In genomic region chr17:76735586-76736348, GRCh38 we compare ENCODE assay signal across 8 cellular contexts. TPM values are rescaled to one million over a fixed set of nuclear protein-coding genes. Genes with fewer than 3 reads are reported as not detected.
A peak's percentile ranks its signal among the peaks of the same experiment; 100 is the strongest.
DNase-seq lines count a peak whose midpoint lies in the region; ATAC-seq and TF ChIP-seq lines count a peak whose summit lies in the region.

No MANE protein-coding gene starts in this region.

- ATAC-seq in HG03439 (IDR thresholded peaks at IDR 0.05; ENCODE audit: unreplicated experiment), result no peak

- no peak overlapping the region for H2BK15ac ChIP-seq in mesenchymal stem cell (ENCODE audit: low read depth, poor library complexity, severe bottlenecking)

- peak overlapping the region; percentile 95 for H3K9ac ChIP-seq in mesenchymal stem cell (ENCODE audit: low read length)

- H2BK120ac ChIP-seq in mesenchymal stem cell (ENCODE audit: low read depth, low read length), result no peak overlapping the region

- peak overlapping the region; percentile 89 for H3K4me3 ChIP-seq in HL-60 (replicated peaks; ENCODE audit: insufficient read depth, low read length)
- peak overlapping the region; percentile 92 for H3K4me3 ChIP-seq in astrocyte of the spinal cord (ENCODE audit: low read depth, low read length)
- peak overlapping the region; percentile 95 to 100 for H3K4me3 ChIP-seq in mesenchymal stem cell (ENCODE audit: insufficient read depth in 1 of 2, low read depth in 1 of 2, low read length in 2 of 2)

- H3K4ac ChIP-seq in mesenchymal stem cell (ENCODE audit: low read depth in 1 of 2, low read length in 2 of 2), result peak overlapping the region in 1 of 2 experiments; percentile 90

- no peak overlapping the region for H2AK5ac ChIP-seq in mesenchymal stem cell (ENCODE audit: low read length, severe bottlenecking)

- peak overlapping the region; percentile 59 for H3K4me2 ChIP-seq in mesenchymal stem cell (ENCODE audit: low read length, poor library complexity, severe bottlenecking)

- peaks cover 2% of the 10 kb centered on the region for H3K4me1 ChIP-seq in mesenchymal stem cell (ENCODE audit: control insufficient read depth, insufficient read depth, low read depth, low read length)

- no peak overlapping the region for H2BK5ac ChIP-seq in mesenchymal stem cell (ENCODE audit: low read depth, low read length, poor library complexity, severe bottlenecking)

- H2BK12ac ChIP-seq in mesenchymal stem cell (ENCODE audit: low read length in 2 of 2), result no peak overlapping the region

- peaks cover 12 to 50% of the 10 kb centered on the region in 2 experiments for H3K36me3 ChIP-seq in mesenchymal stem cell (ENCODE audit: control insufficient read depth in 1 of 2, insufficient read depth in 2 of 2, low read depth in 1 of 2, low read length in 2 of 2)

- H4K91ac ChIP-seq in mesenchymal stem cell (ENCODE audit: low read length), result no peak overlapping the region

- DNase-seq in HL-60 (ENCODE audit: low read depth in 1 of 2, low spot score in 1 of 2) (no peak), astrocyte of the spinal cord (ENCODE audit: low read depth, low spot score) (no peak), mesenchymal stem cell (no peak), HCEC 1CT (no peak), NCI-H2227 (lab: John Stamatoyannopoulos, UW; ENCODE audit: unreplicated experiment) (no peak), NCI-H128 (lab: John Stamatoyannopoulos, UW; ENCODE audit: unreplicated experiment) (no peak)

- in situ Hi-C loops in astrocyte of the spinal cord (cut with HindIII; ENCODE audit: low sequenced_read_pairs), result no loop called here

- no peak overlapping the region for H2AFZ ChIP-seq in mesenchymal stem cell (ENCODE audit: low read depth, low read length)

- TF ChIP-seq CTCF in 22Rv1 (IDR thresholded peaks at IDR 0.05) (no peak), HL-60 (IDR thresholded peaks at IDR 0.05; ENCODE audit: insufficient read depth, low read length) (no peak), astrocyte of the spinal cord (IDR thresholded peaks at IDR 0.05; ENCODE audit: low read depth, low read length) (no peak)

- H3K27me3 ChIP-seq in HL-60 (ENCODE audit: insufficient read depth, poor library complexity, severe bottlenecking), result no peaks in the 10 kb centered on the region
- no peaks in the 10 kb centered on the region for H3K27me3 ChIP-seq in mesenchymal stem cell (ENCODE audit: control insufficient read depth in 1 of 2, insufficient read depth in 1 of 2, low read length in 2 of 2)

- H3K79me1 ChIP-seq in mesenchymal stem cell (replicated peaks; ENCODE audit: low read length, poor library complexity, severe bottlenecking), result peaks cover 5% of the 10 kb centered on the region

- peak overlapping the region in 1 of 2 experiments; percentile 30 for H3K14ac ChIP-seq in mesenchymal stem cell (ENCODE audit: low read length in 2 of 2)

- peak overlapping the region in 1 of 2 experiments; percentile 89 for H3K23ac ChIP-seq in mesenchymal stem cell (ENCODE audit: low read length in 2 of 2)

- H3K9me3 ChIP-seq in mesenchymal stem cell (ENCODE audit: control insufficient read depth, low read length), result no peaks in the 10 kb centered on the region

- peak overlapping the region; percentile 99 to 100 for H3K18ac ChIP-seq in mesenchymal stem cell (ENCODE audit: low read depth in 1 of 2, low read length in 2 of 2)

- H4K8ac ChIP-seq in mesenchymal stem cell (ENCODE audit: low read length), result no peak overlapping the region

- peak overlapping the region; percentile 99 for H3K27ac ChIP-seq in 22Rv1
- peak overlapping the region; percentile 98 for H3K27ac ChIP-seq in HL-60 (replicated peaks)
- peak overlapping the region; percentile 55 for H3K27ac ChIP-seq in mesenchymal stem cell (ENCODE audit: low read length, poor library complexity, severe bottlenecking)

- WGBS in mesenchymal stem cell, result 1% methylated on average over 20 of the region's 20 CpGs

RNA-seq across cellular contexts. Expression of gene SRSF2, which starts 1.4 kb away (rescaled TPM):
- polyA plus RNA-seq in mesenchymal stem cell (2013, experiment 1 of 2), result 127 TPM
- 137 TPM for polyA plus RNA-seq in mesenchymal stem cell (2013, experiment 2 of 2)

RNA-seq across cellular contexts. Expression of gene MFSD11, which starts 2.2 kb away (rescaled TPM):
- polyA plus RNA-seq in mesenchymal stem cell (2013, experiment 1 of 2), result 24.6 TPM
- polyA plus RNA-seq in mesenchymal stem cell (2013, experiment 2 of 2), result 23.7 TPM

RNA-seq across cellular contexts. Expression of gene METTL23, which starts 9.1 kb away (rescaled TPM):
- polyA plus RNA-seq in mesenchymal stem cell (2013, experiment 1 of 2), result 35.5 TPM
- 38.7 TPM for polyA plus RNA-seq in mesenchymal stem cell (2013, experiment 2 of 2)

RNA-seq across cellular contexts. Expression of gene JMJD6, which starts 9.4 kb away (rescaled TPM):
- polyA plus RNA-seq in mesenchymal stem cell (2013, experiment 1 of 2), result 23.3 TPM
- polyA plus RNA-seq in mesenchymal stem cell (2013, experiment 2 of 2), result 24.1 TPM

RNA-seq across cellular contexts. Expression of gene MXRA7, which starts 25.0 kb away (rescaled TPM):
- polyA plus RNA-seq in mesenchymal stem cell (2013, experiment 1 of 2), result 167 TPM
- polyA plus RNA-seq in mesenchymal stem cell (2013, experiment 2 of 2), result 173 TPM
